In the genomic region with DNA sequence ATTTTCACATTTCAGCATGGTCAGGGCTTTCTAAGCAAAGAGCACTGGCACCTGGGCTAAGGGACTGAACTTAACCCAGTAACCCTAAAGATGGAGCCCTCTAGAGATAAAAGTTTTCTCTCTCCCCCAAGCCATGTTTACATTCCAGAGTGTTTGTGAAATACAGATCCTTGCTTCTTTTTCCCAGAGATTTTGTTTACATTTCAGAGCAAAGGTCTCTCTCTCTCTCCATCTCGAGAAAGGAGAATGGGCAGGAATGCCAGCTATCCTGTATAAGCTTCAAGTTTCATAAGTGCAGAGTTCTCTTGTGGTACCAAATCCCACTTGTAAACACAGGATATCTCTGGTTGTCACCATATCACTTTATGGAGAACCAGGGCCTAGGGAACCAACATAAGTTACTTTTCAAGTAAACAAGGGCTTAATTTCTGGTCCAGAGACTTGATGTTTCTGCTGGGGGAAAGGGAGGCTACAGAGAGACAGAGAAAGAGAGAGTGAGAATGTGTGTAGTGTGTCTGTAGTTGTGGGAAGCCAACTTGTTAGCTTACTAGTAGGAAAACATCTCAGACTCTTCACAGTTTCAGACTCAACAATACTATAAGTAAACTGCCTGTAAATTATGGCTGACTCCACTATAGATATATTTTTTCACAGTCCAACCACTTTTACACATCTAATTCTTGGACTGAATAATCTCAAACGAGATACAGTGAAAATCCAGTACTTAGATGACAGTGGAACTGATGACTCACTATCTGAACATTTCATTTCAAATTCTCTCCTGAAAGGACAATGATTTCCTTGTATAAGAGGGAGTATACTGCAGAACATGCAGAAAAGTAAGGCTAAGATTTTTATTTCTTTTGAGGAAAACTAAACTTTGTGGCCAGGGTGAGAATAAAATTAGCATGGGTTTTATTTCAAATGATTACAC, we compare ENCODE assay signal across 13 cellular contexts.
DNase-seq lines count a peak whose midpoint lies in the region; ATAC-seq and TF ChIP-seq lines count a peak whose summit lies in the region.
"Had no signal": no experiment of that assay in that cellular context is flagged by ENCODE, and none has a peak within 500 bp of the region (broad histone marks: within the 10 kb centered on the region; RNA-seq: fewer than 3 reads in every experiment).

No MANE protein-coding gene starts in this region.

- H3K9me3 ChIP-seq in IMR-90 (ENCODE audit: control insufficient read depth, insufficient read depth, low read length) (no peaks in the 10 kb centered on the region), mesodermal cell (ENCODE audit: control insufficient read depth, low read length) (no peaks in the 10 kb centered on the region)
- H3K9me3 ChIP-seq: heart left ventricle had no signal

- dilution Hi-C loops in IMR-90 (cut with HindIII; ENCODE audit: low sequenced_read_pairs, unreplicated experiment): no loop called here

- no peaks in the 10 kb centered on the region for H4K20me1 ChIP-seq in IMR-90 (ENCODE audit: insufficient read depth, low read length)

- no peaks in the 10 kb centered on the region for H3K27me3 ChIP-seq in IMR-90 (ENCODE audit: control insufficient read depth, insufficient read depth, low read length)
- H3K27me3 ChIP-seq: heart left ventricle had no signal

- peak overlapping the region; percentile 64 for H2BK5ac ChIP-seq in IMR-90 (ENCODE audit: low read depth, low read length, poor library complexity, severe bottlenecking)

- H4K91ac ChIP-seq in IMR-90 (ENCODE audit: insufficient read depth, low read depth, low read length): no peak overlapping the region

- no peak overlapping the region for H3K56ac ChIP-seq in IMR-90 (ENCODE audit: extremely low read depth, insufficient read depth, low read length)

- H2BK120ac ChIP-seq in IMR-90 (ENCODE audit: low read depth, low read length): peak overlapping the region; percentile 1; the same call in 1 of the 2 replicates

- no peak for TF ChIP-seq POLR2A in IMR-90 (IDR thresholded peaks at IDR 0.05; ENCODE audit: low read depth, low read length)

- intact Hi-C loops in IMR-90 (cut with micrococcal nuclease) (loop anchor here (2.0 kb wide), 1 partner anchor 583 kb away; no protein-coding TSS in a partner anchor), Right ventricle myocardium superior (cut with DNase I) (loop anchor here (2.0 kb wide), 1 partner anchor 215 kb away; no protein-coding TSS in a partner anchor)

- H3K14ac ChIP-seq in IMR-90 (replicated peaks; ENCODE audit: low read depth, low read length): no peak overlapping the region

- POLR2A ChIA-PET in IMR-90 (lab: Charles Lee; ENCODE audit: unreplicated experiment): no interaction called here

- BruUV-seq in IMR-90 (replicated peaks; lab: Mats Ljungman, UMichigan): no TSS peak

- H2AK9ac ChIP-seq in IMR-90 (replicated peaks; ENCODE audit: low read depth, low read length, poor library complexity): no peak overlapping the region

- H3K9me3 Mint-ChIP-seq in stimulated activated memory B cell treated with anti-CD40 and anti-IgM and Interleukin-4, amounts not matched to agents 10 μg/mL and 1 μg/mL and 100 μg/mL, for 72 hours: no peaks in the 10 kb centered on the region
- H3K9me3 Mint-ChIP-seq: CD4-positive, CD25-positive, alpha-beta regulatory T cell; mesothelial cell of epicardium had no signal

- TF ChIP-seq CTCF in AG09319 (IDR thresholded peaks at IDR 0.05; ENCODE audit: low read depth, low read length): no peak
- no peak for TF ChIP-seq CTCF in IMR-90 (conservative IDR thresholded peaks at IDR 0.05; ENCODE audit: low read depth, low read length)
- TF ChIP-seq CTCF in choroid plexus epithelial cell (conservative IDR thresholded peaks at IDR 0.05; ENCODE audit: low read depth, low read length): no peak

- no peaks in the 10 kb centered on the region for H3K27me3 Mint-ChIP-seq in stimulated activated memory B cell treated with anti-CD40 and anti-IgM and Interleukin-4, amounts not matched to agents 10 μg/mL and 1 μg/mL and 100 μg/mL, for 72 hours

- H2AK5ac ChIP-seq in IMR-90 (ENCODE audit: low read depth, low read length): 0 out of 2 replicates have a peak overlapping the region, but pooled peaks have one; percentile 20

- H3K27ac Mint-ChIP-seq in stimulated activated memory B cell treated with anti-CD40 and anti-IgM and Interleukin-4, amounts not matched to agents 10 μg/mL and 1 μg/mL and 100 μg/mL, for 72 hours: no peak overlapping the region
- H3K27ac Mint-ChIP-seq: CD4-positive, CD25-positive, alpha-beta regulatory T cell; mesothelial cell of epicardium had no signal

- H3K23ac ChIP-seq in IMR-90 (ENCODE audit: low read depth, low read length): no peak overlapping the region

- no peak overlapping the region for H3K4ac ChIP-seq in IMR-90 (ENCODE audit: low read depth, low read length)

- H2BK20ac ChIP-seq in IMR-90 (ENCODE audit: low read depth, low read length): no peak overlapping the region

- DNase-seq in AG09319 (ENCODE audit: extremely low read depth, low read depth): peak; percentile 18
- DNase-seq in IMR-90: peak; percentile 78
- peak; percentile 70 for DNase-seq in choroid plexus epithelial cell (ENCODE audit: low read depth)
- DNase-seq in Right ventricle myocardium superior: no peak
- DNase-seq: CD4-positive, CD25-positive, alpha-beta regulatory T cell; heart left ventricle; NCI-H1694 had no signal

- H3K9ac ChIP-seq in IMR-90 (ENCODE audit: low read depth, low read length): no peak overlapping the region

- CTCF ChIA-PET in IMR-90 (lab: Yijun Ruan, JAX): interaction anchor here (1.4 kb wide), 1 partner anchor 11 kb away, joined by 3 read pairs; no protein-coding TSS in a partner anchor

- in situ Hi-C loops in IMR-90 (cut with MboI; ENCODE audit: low sequenced_read_pairs): loop anchor here (5.0 to 25.0 kb wide), 2 partner anchors 216 to 621 kb away; no protein-coding TSS in a partner anchor

- no CpG with 5 or more reads among the region's 2 CpGs for WGBS in IMR-90 (ENCODE audit: extremely low coverage in 2 of 2, insufficient read length in 1 of 2), 2 experiments
- WGBS in mesodermal cell (ENCODE audit: insufficient coverage in 2 of 2), 2 experiments: 80% methylated on average over 1 of the region's 2 CpGs; no CpG with 5 or more reads in 1 of the 2 experiments

- H3K36me3 ChIP-seq in IMR-90 (ENCODE audit: control insufficient read depth, insufficient read depth, low read length): no peaks in the 10 kb centered on the region
- no peaks in the 10 kb centered on the region for H3K36me3 ChIP-seq in mesodermal cell (ENCODE audit: control insufficient read depth, insufficient read depth, low read length)
- H3K36me3 ChIP-seq: cardiac muscle cell, heart left ventricle had no signal

- no peaks in the 10 kb centered on the region for H3K4me1 Mint-ChIP-seq in stimulated activated memory B cell treated with anti-CD40 and anti-IgM and Interleukin-4, amounts not matched to agents 10 μg/mL and 1 μg/mL and 100 μg/mL, for 72 hours
- H3K4me1 Mint-ChIP-seq: CD4-positive, CD25-positive, alpha-beta regulatory T cell had no signal

- H3K27ac ChIP-seq in IMR-90 (ENCODE audit: insufficient read depth, low read length) (peak overlapping the region; percentile 29; the same call in 1 of the 2 replicates), mesodermal cell (ENCODE audit: low read depth, low read length, severe bottlenecking) (peak overlapping the region; percentile 93)
- H3K27ac ChIP-seq: cardiac muscle cell, heart left ventricle had no signal

- H3K79me1 ChIP-seq in IMR-90 (ENCODE audit: low read depth in 1 of 2, low read length in 2 of 2): no peaks in the 10 kb centered on the region

- H3K4me3 ChIP-seq in IMR-90 (ENCODE audit: insufficient read depth, low read depth, low read length): no peak overlapping the region
- H3K4me3 ChIP-seq in choroid plexus epithelial cell (ENCODE audit: low read depth, low read length): no peak overlapping the region
- no peak overlapping the region for H3K4me3 ChIP-seq in mesodermal cell (ENCODE audit: extremely low read depth, insufficient read depth, low read length, poor library complexity, severe bottlenecking)
- H3K4me3 ChIP-seq: cardiac muscle cell, heart left ventricle had no signal

- peaks cover 5% of the 10 kb centered on the region; the same call in 1 of the 2 replicates for H3K4me1 ChIP-seq in IMR-90 (ENCODE audit: control insufficient read depth, insufficient read depth, low read length)
- peaks cover 23% of the 10 kb centered on the region for H3K4me1 ChIP-seq in mesodermal cell (ENCODE audit: control insufficient read depth, insufficient read depth, low read length, poor library complexity, severe bottlenecking)

- H4K8ac ChIP-seq in IMR-90 (ENCODE audit: low read depth in 2 of 2, low read length in 2 of 2): peak overlapping the region in 1 of 2 experiments; percentile 27; a peak in 1 of 4 replicates

- H2BK15ac ChIP-seq in IMR-90 (ENCODE audit: low read depth, low read length): 0 out of 3 replicates have a peak overlapping the region, but pooled peaks have one; percentile 4

- H3K36me3 Mint-ChIP-seq in stimulated activated memory B cell treated with anti-CD40 and anti-IgM and Interleukin-4, amounts not matched to agents 10 μg/mL and 1 μg/mL and 100 μg/mL, for 72 hours: no peaks in the 10 kb centered on the region
- H3K36me3 Mint-ChIP-seq: CD4-positive, CD25-positive, alpha-beta regulatory T cell had no signal

- no peak overlapping the region for H2AFZ ChIP-seq in IMR-90 (replicated peaks; ENCODE audit: low read length, poor library complexity)

- no peaks in the 10 kb centered on the region for H3K9me1 ChIP-seq in IMR-90 (ENCODE audit: insufficient read depth, low read length)

- TF ChIP-seq RAD21 in IMR-90 (IDR thresholded peaks at IDR 0.05; ENCODE audit: low read length): no peak

- H3K4me3 Mint-ChIP-seq in stimulated activated memory B cell treated with anti-CD40 and anti-IgM and Interleukin-4, amounts not matched to agents 10 μg/mL and 1 μg/mL and 100 μg/mL, for 72 hours: no peak overlapping the region
- H3K4me3 Mint-ChIP-seq: CD4-positive, CD25-positive, alpha-beta regulatory T cell; mesothelial cell of epicardium had no signal

- no peak overlapping the region for H4K5ac ChIP-seq in IMR-90 (ENCODE audit: low read depth, low read length)

- ATAC-seq in IMR-90 (ENCODE audit: low read depth): peak; percentile 83
- ATAC-seq in HG03097 (IDR thresholded peaks at IDR 0.05; ENCODE audit: low FRiP score, unreplicated experiment): no peak
- ATAC-seq in Right ventricle myocardium superior (ENCODE audit: poor library complexity): no peak
- ATAC-seq in GM18498 (IDR thresholded peaks at IDR 0.05; ENCODE audit: unreplicated experiment): no peak
- ATAC-seq in stimulated activated memory B cell treated with anti-CD40 and anti-IgM and Interleukin-4, amounts not matched to agents 10 μg/mL and 1 μg/mL and 100 μg/mL, for 72 hours: no peak
- ATAC-seq: heart left ventricle had no signal

- H3K4me2 ChIP-seq in IMR-90 (ENCODE audit: low read depth, low read length): peak overlapping the region; percentile 63

- peak overlapping the region; percentile 13; the same call in 1 of the 2 replicates for H3K18ac ChIP-seq in IMR-90 (ENCODE audit: low read depth, low read length)

TF ChIP-seq in IMR-90, 13 proteins besides CTCF, POLR2A, EP300 and RAD21:
- TF ChIP-seq FOS (IDR thresholded peaks at IDR 0.05; ENCODE audit: low read depth, low read length) (peak; percentile 64; the same call in 1 of the 2 replicates), NFE2L2 (IDR thresholded peaks at IDR 0.05; ENCODE audit: low read depth, low read length) (no peak), CEBPB (IDR thresholded peaks at IDR 0.05; ENCODE audit: low read depth, low read length) (peak; percentile 51; the same call in 1 of the 2 replicates)
